ENCODE assay signal across 8 cellular contexts in genomic region chrX:44342866-44343265, GRCh38. TPM values are rescaled to one million over a fixed set of nuclear protein-coding genes. Genes with fewer than 3 reads are reported as not detected.
DNase-seq lines count a peak whose midpoint lies in the region; ATAC-seq and TF ChIP-seq lines count a peak whose summit lies in the region.
"Had no signal": no experiment of that assay in that cellular context is flagged by ENCODE, and none has a peak within 500 bp of the region (broad histone marks: within the 10 kb centered on the region; RNA-seq: fewer than 3 reads in every experiment).

No MANE protein-coding gene starts in this region.

- H3K9me2 ChIP-seq in GM23338 (ENCODE audit: insufficient read depth) (no peaks in the 10 kb centered on the region), PC-3 (replicated peaks; ENCODE audit: low read length) (no peaks in the 10 kb centered on the region)

- H3K4me3 ChIP-seq in GM23338 = peak overlapping the region; percentile 58
- peak overlapping the region; percentile 69 for H3K4me3 ChIP-seq in PC-3 (ENCODE audit: low read length)
- peak overlapping the region; percentile 46 for H3K4me3 ChIP-seq in fibroblast of mammary gland (ENCODE audit: control insufficient read depth, low read depth, low read length)
- H3K4me3 ChIP-seq in psoas muscle = peak overlapping the region; percentile 56

- POLR2A ChIA-PET in PC-3 (lab: Charles Lee; ENCODE audit: unreplicated experiment) = no interaction called here

- H3K36me3 ChIP-seq in GM23338 (ENCODE audit: insufficient read depth) (no peaks in the 10 kb centered on the region), PC-3 (ENCODE audit: low read depth, low read length) (no peaks in the 10 kb centered on the region), psoas muscle (ENCODE audit: insufficient read depth in 1 of 2, low read depth in 1 of 2) (no peaks in the 10 kb centered on the region)
- H3K36me3 ChIP-seq: WERI-Rb-1 had no signal

- ATAC-seq in GM23338 = no peak
- ATAC-seq in PC-3 = no peak
- ATAC-seq in psoas muscle = no peak
- no peak for ATAC-seq in HG02642 (IDR thresholded peaks at IDR 0.05; ENCODE audit: poor library complexity, unreplicated experiment)

- no peaks in the 10 kb centered on the region for H3K9me3 Mint-ChIP-seq in GM23338

- H3K4me3 Mint-ChIP-seq in GM23338 = peak overlapping the region; percentile 54; the same call in 2 of the 3 replicates

- intact Hi-C loops in PC-3 (cut with micrococcal nuclease) (no loop called here), psoas muscle (cut with DNase I) (no loop called here)

- H3K36me3 Mint-ChIP-seq in GM23338 (ENCODE audit: low read depth) = no peaks in the 10 kb centered on the region

- no TSS peak for BruUV-seq in PC-3 (replicated peaks; lab: Mats Ljungman, UMichigan)

- H3K4me1 ChIP-seq in GM23338 (ENCODE audit: insufficient read depth) (peaks cover 18% of the 10 kb centered on the region), PC-3 (ENCODE audit: insufficient read depth, low read length) (peaks cover 4% of the 10 kb centered on the region; the same call in 1 of the 2 replicates), psoas muscle (no peaks in the 10 kb centered on the region)

- 69 to 84% (median 76%) methylated on average over 2 to 3 of the region's 3 CpGs for WGBS in psoas muscle, 3 donors

- H3K27ac Mint-ChIP-seq in GM23338 = no peak overlapping the region

- peaks cover 3% of the 10 kb centered on the region for H3K27me3 Mint-ChIP-seq in GM23338 (ENCODE audit: insufficient read depth, low read depth, poor library complexity)

- H3K79me2 ChIP-seq in GM23338 (replicated peaks; ENCODE audit: insufficient read depth) (no peaks in the 10 kb centered on the region), PC-3 (ENCODE audit: low read length) (no peaks in the 10 kb centered on the region)

- H2AFZ ChIP-seq in GM23338 = no peak overlapping the region
- peak overlapping the region; percentile 96 for H2AFZ ChIP-seq in PC-3 (ENCODE audit: low read length)

- TF ChIP-seq CTCF in GM23338 (conservative IDR thresholded peaks at IDR 0.05; ENCODE audit: low read depth in 2 of 2) = no peak
- TF ChIP-seq CTCF in PC-3 (conservative IDR thresholded peaks at IDR 0.05; ENCODE audit: low read depth, low read length) = no peak
- TF ChIP-seq CTCF in fibroblast of mammary gland (conservative IDR thresholded peaks at IDR 0.05; ENCODE audit: control insufficient read depth, insufficient read depth, low read depth, low read length) = no peak
- TF ChIP-seq CTCF in psoas muscle (IDR thresholded peaks at IDR 0.05) = no peak

- H4K20me1 ChIP-seq in GM23338 (replicated peaks; ENCODE audit: insufficient read depth) (no peaks in the 10 kb centered on the region), PC-3 (ENCODE audit: low read length) (no peaks in the 10 kb centered on the region)

- H3K4me2 ChIP-seq in GM23338 = peak overlapping the region; percentile 76
- peak overlapping the region; percentile 85 for H3K4me2 ChIP-seq in PC-3 (ENCODE audit: low read length)

- H3K9me3 ChIP-seq in PC-3 (ENCODE audit: low read length) (no peaks in the 10 kb centered on the region), psoas muscle (no peaks in the 10 kb centered on the region)

- H3K27me3 ChIP-seq in GM23338 (ENCODE audit: insufficient read depth) (no peaks in the 10 kb centered on the region), PC-3 (ENCODE audit: low read length) (no peaks in the 10 kb centered on the region), psoas muscle (ENCODE audit: insufficient read depth in 3 of 3, low read length in 2 of 3) (peaks cover 0 to 20% (median 0%) of the 10 kb centered on the region in 3 donors)

- H3K4me1 Mint-ChIP-seq in GM23338 = peaks cover 16% of the 10 kb centered on the region

- H3K27ac ChIP-seq in GM23338 (ENCODE audit: low read depth) (no peak overlapping the region), PC-3 (ENCODE audit: low read length) (no peak overlapping the region), psoas muscle (no peak overlapping the region)
- H3K27ac ChIP-seq: WERI-Rb-1 had no signal

- CTCF ChIA-PET in PC-3 (lab: Charles Lee) = no interaction called here

- DNase-seq in GM23338 (ENCODE audit: low spot score) = no peak
- DNase-seq in PC-3 = no peak
- no peak for DNase-seq in fibroblast of mammary gland (ENCODE audit: low read depth)
- DNase-seq in psoas muscle = no peak
- DNase-seq in DMS153 treated with DMSO at 0.1 percent for 48 hours (lab: John Stamatoyannopoulos, UW; ENCODE audit: unreplicated experiment) = no peak
- DNase-seq in stimulated activated CD8-positive, alpha-beta memory T cell treated with anti-CD3 and anti-CD28 coated beads, Interleukin-4, amount 100 ng/mL, for 48 hours = no peak

- peak overlapping the region; percentile 66 for H3K9ac ChIP-seq in PC-3 (ENCODE audit: low read length)

- H3F3A ChIP-seq in GM23338 (replicated peaks; ENCODE audit: low read depth) (no peaks in the 10 kb centered on the region), PC-3 (ENCODE audit: low read length, unreplicated experiment) (no peaks in the 10 kb centered on the region)

TF ChIP-seq in GM23338, 12 proteins besides CTCF, POLR2A, EP300 and RAD21 (continues in another document):
- TF ChIP-seq, protein P1, sequence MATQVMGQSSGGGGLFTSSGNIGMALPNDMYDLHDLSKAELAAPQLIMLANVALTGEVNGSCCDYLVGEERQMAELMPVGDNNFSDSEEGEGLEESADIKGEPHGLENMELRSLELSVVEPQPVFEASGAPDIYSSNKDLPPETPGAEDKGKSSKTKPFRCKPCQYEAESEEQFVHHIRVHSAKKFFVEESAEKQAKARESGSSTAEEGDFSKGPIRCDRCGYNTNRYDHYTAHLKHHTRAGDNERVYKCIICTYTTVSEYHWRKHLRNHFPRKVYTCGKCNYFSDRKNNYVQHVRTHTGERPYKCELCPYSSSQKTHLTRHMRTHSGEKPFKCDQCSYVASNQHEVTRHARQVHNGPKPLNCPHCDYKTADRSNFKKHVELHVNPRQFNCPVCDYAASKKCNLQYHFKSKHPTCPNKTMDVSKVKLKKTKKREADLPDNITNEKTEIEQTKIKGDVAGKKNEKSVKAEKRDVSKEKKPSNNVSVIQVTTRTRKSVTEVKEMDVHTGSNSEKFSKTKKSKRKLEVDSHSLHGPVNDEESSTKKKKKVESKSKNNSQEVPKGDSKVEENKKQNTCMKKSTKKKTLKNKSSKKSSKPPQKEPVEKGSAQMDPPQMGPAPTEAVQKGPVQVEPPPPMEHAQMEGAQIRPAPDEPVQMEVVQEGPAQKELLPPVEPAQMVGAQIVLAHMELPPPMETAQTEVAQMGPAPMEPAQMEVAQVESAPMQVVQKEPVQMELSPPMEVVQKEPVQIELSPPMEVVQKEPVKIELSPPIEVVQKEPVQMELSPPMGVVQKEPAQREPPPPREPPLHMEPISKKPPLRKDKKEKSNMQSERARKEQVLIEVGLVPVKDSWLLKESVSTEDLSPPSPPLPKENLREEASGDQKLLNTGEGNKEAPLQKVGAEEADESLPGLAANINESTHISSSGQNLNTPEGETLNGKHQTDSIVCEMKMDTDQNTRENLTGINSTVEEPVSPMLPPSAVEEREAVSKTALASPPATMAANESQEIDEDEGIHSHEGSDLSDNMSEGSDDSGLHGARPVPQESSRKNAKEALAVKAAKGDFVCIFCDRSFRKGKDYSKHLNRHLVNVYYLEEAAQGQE (IDR thresholded peaks at IDR 0.05; ENCODE audit: unreplicated experiment) = no peak
- TF ChIP-seq CREB1 (CRISPR knock-in tag; IDR thresholded peaks at IDR 0.05; ENCODE audit: low read depth) = no peak
- TF ChIP-seq STAT1 (IDR thresholded peaks at IDR 0.05; ENCODE audit: unreplicated experiment) = no peak
- TF ChIP-seq EZH2 (IDR thresholded peaks at IDR 0.05; ENCODE audit: low read depth, unreplicated experiment) = no peak
- TF ChIP-seq ZNF114 (CRISPR knock-in tag; IDR thresholded peaks at IDR 0.05) = no peak

RNA-seq across cellular contexts. Expression of gene EFHC2, which starts 0.6 kb away (rescaled TPM):
- total RNA-seq in GM23338 (2014; rRNA removed; shearing (Covaris generic)) = 2.6 and 3.1 TPM in 2 replicates
- 2.7 and 3.2 TPM in 2 replicates for polyA plus RNA-seq in GM23338 (2016; fragmentation: Nextera tagmentation; extraction: Ambion mirVana)
- 0.29 and 0.40 TPM in 2 replicates for total RNA-seq in PC-3 (2014; rRNA removed)
- under 1 TPM in 1 of 4 donors, not detected in 3; 0.11 TPM for total RNA-seq in psoas muscle
- under 1 TPM in 2 of 3 donors, not detected in 1; 0.05 to 0.08 TPM for polyA plus RNA-seq in psoas muscle
